Comparison of ENCODE assay signal across 1 cellular context in genomic region chr11:12695878-12696277, GRCh38.
TF ChIP-seq lines count a peak whose summit lies in the region.

No MANE protein-coding gene starts in this region.

TF ChIP-seq in SK-N-SH treated with all-trans-retinoic acid at 6 μM for 48 hours, 23 proteins besides CTCF, POLR2A, EP300 and RAD21 (continued from another document):
- TF ChIP-seq CREB5 (CRISPR knock-in tag; IDR thresholded peaks at IDR 0.05; ENCODE audit: low read depth) = no peak
